Comparison of ENCODE assay signal across 19 cellular contexts in genomic region chr9:35056571-35057270, GRCh38. TPM values are rescaled to one million over a fixed set of nuclear protein-coding genes. Genes with fewer than 3 reads are reported as not detected.
A peak's percentile ranks its signal among the peaks of the same experiment; 100 is the strongest.
DNase-seq lines count a peak whose midpoint lies in the region; ATAC-seq lines count a peak whose summit lies in the region.
"Had no signal": no experiment of that assay in that cellular context is flagged by ENCODE, and none has a peak within 500 bp of the region (broad histone marks: within the 10 kb centered on the region; RNA-seq: fewer than 3 reads in every experiment).

No MANE protein-coding gene starts in this region.

- no peaks in the 10 kb centered on the region for H3K27me3 Mint-ChIP-seq in stimulated activated naive CD8-positive, alpha-beta T cell treated with anti-CD3 and anti-CD28 coated beads, Interleukin-15, amount 100 ng/mL, for 72 hours
- H3K27me3 Mint-ChIP-seq in T-helper 17 cell, result no peaks in the 10 kb centered on the region

- peak; percentile 15 for ATAC-seq in stimulated activated naive CD8-positive, alpha-beta T cell treated with anti-CD3 and anti-CD28 coated beads, Interleukin-15, Interleukin-2, amounts not matched to agents 100 U/mL and 50 U/mL, for 24 hours
- ATAC-seq in stimulated activated naive CD8-positive, alpha-beta T cell treated with anti-CD3 and anti-CD28 coated beads, Interleukin-15, amount 100 ng/mL, for 72 hours, result no peak
- ATAC-seq in T-helper 17 cell (no peak), left colon (peak; percentile 17), HG03442 (IDR thresholded peaks at IDR 0.05; ENCODE audit: unreplicated experiment) (no peak)
- ATAC-seq: left lung had no signal

- no peaks in the 10 kb centered on the region for H3K9me3 ChIP-seq in T-helper 17 cell (ENCODE audit: control insufficient read depth, low read length, poor library complexity, severe bottlenecking)
- H3K9me3 ChIP-seq: ascending aorta, left lung, SJSA1, thyroid gland had no signal

- H3K27ac Mint-ChIP-seq in stimulated activated naive CD8-positive, alpha-beta T cell treated with anti-CD3 and anti-CD28 coated beads, Interleukin-15, amount 100 ng/mL, for 72 hours, result peak overlapping the region in 1 of 2 donors; percentile 28
- no peak overlapping the region for H3K27ac Mint-ChIP-seq in T-helper 17 cell
- H3K27ac Mint-ChIP-seq: T-helper 2 cell treated with Interferon-gamma antibody and Interleukin-4, amounts not matched to agents 5 μg/mL and 100 μg/mL, for 36 hours had no signal

- H3K9me3 Mint-ChIP-seq in stimulated activated naive CD8-positive, alpha-beta T cell treated with anti-CD3 and anti-CD28 coated beads, Interleukin-15, amount 100 ng/mL, for 72 hours, result no peaks in the 10 kb centered on the region
- H3K9me3 Mint-ChIP-seq: T-helper 2 cell treated with Interferon-gamma antibody and Interleukin-4, amounts not matched to agents 5 μg/mL and 100 μg/mL, for 36 hours had no signal

- intact Hi-C loops in left colon (cut with DNase I, micrococcal nuclease), result no loop called here

- H3K4me1 Mint-ChIP-seq in stimulated activated naive CD8-positive, alpha-beta T cell treated with anti-CD3 and anti-CD28 coated beads, Interleukin-15, amount 100 ng/mL, for 72 hours, result no peaks in the 10 kb centered on the region
- peaks cover 10% of the 10 kb centered on the region for H3K4me1 Mint-ChIP-seq in T-helper 17 cell

- H3K36me3 Mint-ChIP-seq in T-helper 17 cell (ENCODE audit: low read depth), result peaks cover 17% of the 10 kb centered on the region

- DNase-seq in stimulated activated naive CD8-positive, alpha-beta T cell treated with anti-CD3 and anti-CD28 coated beads, Interleukin-15, Interleukin-2, amounts not matched to agents 100 U/mL and 50 U/mL, for 24 hours, result no peak
- DNase-seq in stimulated activated naive CD8-positive, alpha-beta T cell treated with anti-CD3 and anti-CD28 coated beads, Interleukin-15, amount 100 ng/mL, for 72 hours, result no peak
- DNase-seq in T-helper 17 cell (no peak), left colon (no peak), COR-L47 (lab: John Stamatoyannopoulos, UW) (no peak), HuH-7 (ENCODE audit: low spot score) (no peak)
- DNase-seq: activated gamma-delta T cell treated with Interleukin-2 at 50 U/mL for 16 hours, AML-193, glutamatergic neuron, left lung, NCI-H1417, NCI-H2171, NCI-H526, nucleus accumbens, thyroid gland had no signal

- no peak overlapping the region for H3K4me3 Mint-ChIP-seq in stimulated activated naive CD8-positive, alpha-beta T cell treated with anti-CD3 and anti-CD28 coated beads, Interleukin-15, amount 100 ng/mL, for 72 hours
- peak overlapping the region; percentile 52 for H3K4me3 Mint-ChIP-seq in T-helper 17 cell
- H3K4me3 Mint-ChIP-seq: T-helper 2 cell treated with Interferon-gamma antibody and Interleukin-4, amounts not matched to agents 5 μg/mL and 100 μg/mL, for 36 hours had no signal

RNA-seq across cellular contexts. Expression of gene VCP, which starts 15.7 kb away (rescaled TPM):
- total RNA-seq in T-helper 17 cell, result 100 to 1,000 TPM; 222 to 238 TPM
- total RNA-seq in left colon, result 100 to 1,000 TPM; 167 to 189 TPM

RNA-seq across cellular contexts. Expression of gene FANCG, which starts 23.0 kb away (rescaled TPM):
- 10 to 100 TPM; 18.8 to 23.6 TPM for total RNA-seq in T-helper 17 cell
- total RNA-seq in left colon, result 10 to 100 TPM; 11.0 to 17.3 TPM

RNA-seq across cellular contexts. Expression of gene PIGO, which starts 39.7 kb away (rescaled TPM):
- total RNA-seq in T-helper 17 cell (10 to 100 TPM; 19.1 to 20.4 TPM), left colon (10 to 100 TPM; 32.4 to 38.7 TPM)

RNA-seq across cellular contexts. Expression of gene STOML2, which starts 46.2 kb away (rescaled TPM):
- total RNA-seq in T-helper 17 cell, result 10 to 100 TPM; 41.0 to 44.2 TPM
- total RNA-seq in left colon, result 100 to 1,000 TPM in 1 of 2 donors, 10 to 100 TPM in 1; 89.8 to 118 TPM

RNA-seq across cellular contexts. Expression of gene ATOSB, which starts 58.9 kb away (rescaled TPM):
- total RNA-seq in T-helper 17 cell (10 to 100 TPM in 1 of 2 donors, 1 to 10 TPM in 1; 9.8 to 11.6 TPM), left colon (10 to 100 TPM; 38.4 to 46.4 TPM)

Comparison
In these comparisons a context has a peak if more than half of its experiments do, and no peak if none do; other contexts are left out.
1. ATAC-seq: peak in stimulated activated naive CD8-positive, alpha-beta T cell treated with anti-CD3 and anti-CD28 coated beads, Interleukin-15, Interleukin-2, amounts not matched to agents 100 U/mL and 50 U/mL, for 24 hours (single experiment) and left colon (single experiment); none in stimulated activated naive CD8-positive, alpha-beta T cell treated with anti-CD3 and anti-CD28 coated beads, Interleukin-15, amount 100 ng/mL, for 72 hours (single experiment), T-helper 17 cell (single experiment) and HG03442 (single experiment).